ENCODE assay signal across 13 cellular contexts in genomic region chr14:69320581-69321365, GRCh38.
"Had no signal": no experiment of that assay in that cellular context is flagged by ENCODE, and none has a peak within 500 bp of the region (broad histone marks: within the 10 kb centered on the region; RNA-seq: fewer than 3 reads in every experiment).

No MANE protein-coding gene starts in this region.

- H3K4me3 Mint-ChIP-seq: stimulated activated effector memory CD8-positive, alpha-beta T cell treated with anti-CD3 and anti-CD28 coated beads, Interleukin-12 subunit alpha, Interleukin-12 subunit beta, amount 100 ng/mL, for 72 hours; T-helper 1 cell treated with Interleukin-12 subunit alpha and Interleukin-12 subunit beta and Interleukin-4 antibody, amounts not matched to agents 30 μg/mL and 1 μg/mL, for 36 hours had no signal

- H3K36me3 ChIP-seq: brain microvascular endothelial cell, pancreas, tibial nerve had no signal

- ATAC-seq: activated naive CD4-positive, alpha-beta T cell treated with anti-CD3 and anti-CD28 coated beads, Interleukin-2, amount 50 U/mL, for 72 hours; left cardiac atrium; pancreas; SK-N-SH treated with all-trans-retinoic acid at 6 μM for 48 hours; stimulated activated effector memory CD8-positive, alpha-beta T cell treated with anti-CD3 and anti-CD28 coated beads, Interleukin-12 subunit alpha, Interleukin-12 subunit beta, amount 100 ng/mL, for 72 hours had no signal

- H3K36me3 Mint-ChIP-seq: activated naive CD4-positive, alpha-beta T cell treated with anti-CD3 and anti-CD28 coated beads, Interleukin-2, amount 50 U/mL, for 72 hours; stimulated activated effector memory CD8-positive, alpha-beta T cell treated with anti-CD3 and anti-CD28 coated beads, Interleukin-12 subunit alpha, Interleukin-12 subunit beta, amount 100 ng/mL, for 72 hours had no signal

- H3K4me1 ChIP-seq: pancreas had no signal

- H3K27ac ChIP-seq: brain microvascular endothelial cell, pancreas, tibial nerve had no signal

- H3K4me3 ChIP-seq: pancreas, tibial nerve had no signal

- H3K9me3 ChIP-seq: pancreas, tibial nerve had no signal

- H3K27ac Mint-ChIP-seq: activated naive CD4-positive, alpha-beta T cell treated with anti-CD3 and anti-CD28 coated beads, Interleukin-2, amount 50 U/mL, for 72 hours; stimulated activated effector memory CD8-positive, alpha-beta T cell treated with anti-CD3 and anti-CD28 coated beads, Interleukin-12 subunit alpha, Interleukin-12 subunit beta, amount 100 ng/mL, for 72 hours; T-helper 1 cell treated with Interleukin-12 subunit alpha and Interleukin-12 subunit beta and Interleukin-4 antibody, amounts not matched to agents 30 μg/mL and 1 μg/mL, for 36 hours had no signal

- H3K27me3 ChIP-seq: brain microvascular endothelial cell, pancreas, tibial nerve had no signal

- H3K9me3 Mint-ChIP-seq: activated naive CD4-positive, alpha-beta T cell treated with anti-CD3 and anti-CD28 coated beads, Interleukin-2, amount 50 U/mL, for 72 hours; stimulated activated effector memory CD8-positive, alpha-beta T cell treated with anti-CD3 and anti-CD28 coated beads, Interleukin-12 subunit alpha, Interleukin-12 subunit beta, amount 100 ng/mL, for 72 hours; T-helper 1 cell treated with Interleukin-12 subunit alpha and Interleukin-12 subunit beta and Interleukin-4 antibody, amounts not matched to agents 30 μg/mL and 1 μg/mL, for 36 hours had no signal

- DNase-seq: activated CD4-positive, alpha-beta T cell treated with anti-CD3 and anti-CD28 coated beads, Interleukin-2, amount 50 U/mL, for 48 hours; brain microvascular endothelial cell; cerebellar nuclear complex; dermis blood vessel endothelial cell; left cardiac atrium; mammary epithelial cell; SHP77 had no signal
